ENCODE assay signal across 8 cellular contexts in the genomic region with DNA sequence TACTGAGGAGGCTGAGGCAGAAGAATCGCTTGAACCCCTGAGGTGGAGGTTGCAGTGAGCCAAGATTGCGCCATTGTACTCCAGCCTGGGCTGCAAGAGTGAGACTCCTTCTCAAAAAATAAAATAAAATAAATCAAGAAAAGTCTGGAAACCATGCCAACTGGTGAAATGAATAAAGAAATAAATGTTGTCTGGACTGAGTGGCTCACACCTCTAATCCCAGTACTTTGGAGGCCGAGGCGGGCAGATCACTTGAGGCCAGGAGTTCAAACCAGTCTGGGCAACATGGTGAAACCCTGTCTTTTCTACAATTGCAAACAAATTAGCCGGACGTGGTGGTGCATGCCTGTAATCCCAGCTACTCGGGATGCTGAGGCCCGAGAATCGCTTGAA. TPM values are rescaled to one million over a fixed set of nuclear protein-coding genes. Genes with fewer than 3 reads are reported as not detected.
DNase-seq lines count a peak whose midpoint lies in the region; ATAC-seq and TF ChIP-seq lines count a peak whose summit lies in the region.

No MANE protein-coding gene starts in this region.

- peak overlapping the region; percentile 72 for H3K4me3 ChIP-seq in SJCRH30

- TF ChIP-seq CTCF in omental fat pad (IDR thresholded peaks at IDR 0.05): no peak

- no peaks in the 10 kb centered on the region for H3K36me3 ChIP-seq in SJCRH30

- H3K27me3 ChIP-seq in SJCRH30: no peaks in the 10 kb centered on the region; the same call in 1 of the 2 replicates

- DNase-seq in GM04503 (ENCODE audit: low read depth) (peak; percentile 6), SJCRH30 (peak in 1 of 2 experiments; percentile 21), omental fat pad (ENCODE audit: low spot score) (no peak), occipital lobe (lab: John Stamatoyannopoulos, UW) (no peak)
- no peak for DNase-seq in effector CD8-positive, alpha-beta T cell (lab: John Stamatoyannopoulos, UW)

- no peaks in the 10 kb centered on the region for H3K9me3 ChIP-seq in SJCRH30 (replicated peaks)

- peaks cover 4% of the 10 kb centered on the region for H3K4me1 ChIP-seq in SJCRH30

- peak overlapping the region; percentile 66; the same call in 1 of the 2 replicates for H3K27ac ChIP-seq in SJCRH30

- ATAC-seq in esophagus mucosa (peak; percentile 14), omental fat pad (ENCODE audit: low FRiP score) (peak; percentile 29), HG03025 (IDR thresholded peaks at IDR 0.05; ENCODE audit: low FRiP score, unreplicated experiment) (no peak), GM19324 (IDR thresholded peaks at IDR 0.05; ENCODE audit: low FRiP score, unreplicated experiment) (no peak)

RNA-seq across cellular contexts. Expression of gene LRRC37A3, which starts 0.7 kb away (rescaled TPM):
- total RNA-seq in SJCRH30 (2014; rRNA removed; shearing (Covaris generic)): 3.7 and 4.4 TPM in 2 replicates
- total RNA-seq in esophagus mucosa: 5.6 TPM
- 1 to 10 TPM; 1.3 to 6.5 (median 4.1) TPM for total RNA-seq in omental fat pad
- 62.4 TPM for total RNA-seq in occipital lobe

Comparison
In these comparisons a context has a peak if more than half of its experiments do, and no peak if none do; other contexts are left out.
1. ATAC-seq: peak in esophagus mucosa (single experiment) and omental fat pad (single experiment); none in HG03025 (single experiment) and GM19324 (single experiment).